ENCODE assay signal across 8 cellular contexts in genomic region chr7:130913721-130914588, GRCh38.
DNase-seq lines count a peak whose midpoint lies in the region; ATAC-seq and FAIRE-seq lines count a peak whose summit lies in the region.

No MANE protein-coding gene starts in this region.

- peak overlapping the region; percentile 99 for H3K27ac Mint-ChIP-seq in activated T-cell treated with anti-CD3 and anti-CD28 coated beads, Interleukin-2, amount 50 U/mL, for 24 hours
- H3K27ac Mint-ChIP-seq in activated T-helper 1 cell treated with anti-CD3 and anti-CD28 coated beads, Interleukin-12 subunit alpha, Interleukin-12 subunit beta, Interleukin-2, Interleukin-4 antibody, amounts not matched to agents 30 ng/mL and 10 ng/mL and 1 ng/mL, durations not matched to agents 14 hours and 24 hours and 36 hours = peak overlapping the region; percentile 92

- peaks cover 5% of the 10 kb centered on the region for H3K4me1 ChIP-seq in thymus (ENCODE audit: control insufficient read depth, insufficient read depth, low read length)

- no peaks in the 10 kb centered on the region for H3K27me3 ChIP-seq in layer of hippocampus (ENCODE audit: control insufficient read depth, insufficient read depth, low read length)
- no peaks in the 10 kb centered on the region for H3K27me3 ChIP-seq in thymus (ENCODE audit: control insufficient read depth, insufficient read depth)

- peak overlapping the region; percentile 89 for H3K4me3 Mint-ChIP-seq in activated T-cell treated with anti-CD3 and anti-CD28 coated beads, Interleukin-2, amount 50 U/mL, for 24 hours
- peak overlapping the region; percentile 77 for H3K4me3 Mint-ChIP-seq in activated T-helper 1 cell treated with anti-CD3 and anti-CD28 coated beads, Interleukin-12 subunit alpha, Interleukin-12 subunit beta, Interleukin-2, Interleukin-4 antibody, amounts not matched to agents 30 ng/mL and 10 ng/mL and 1 ng/mL, durations not matched to agents 14 hours and 24 hours and 36 hours

- H3K4me1 Mint-ChIP-seq in activated T-cell treated with anti-CD3 and anti-CD28 coated beads, Interleukin-2, amount 50 U/mL, for 24 hours (ENCODE audit: low read depth) = peaks cover 96% of the 10 kb centered on the region
- H3K4me1 Mint-ChIP-seq in activated T-helper 1 cell treated with anti-CD3 and anti-CD28 coated beads, Interleukin-12 subunit alpha, Interleukin-12 subunit beta, Interleukin-2, Interleukin-4 antibody, amounts not matched to agents 30 ng/mL and 10 ng/mL and 1 ng/mL, durations not matched to agents 14 hours and 24 hours and 36 hours (ENCODE audit: low read depth) = peaks cover 95% of the 10 kb centered on the region

- no peaks in the 10 kb centered on the region for H3K9me3 ChIP-seq in thymus (ENCODE audit: control insufficient read depth)

- intact Hi-C loops in activated T-helper 1 cell treated with anti-CD3 and anti-CD28 coated beads, Interleukin-12 subunit alpha, Interleukin-12 subunit beta, Interleukin-2, Interleukin-4 antibody, amounts not matched to agents 30 ng/mL and 10 ng/mL and 1 ng/mL, durations not matched to agents 14 hours and 24 hours and 36 hours (cut with micrococcal nuclease) = loop anchor here (1.0 kb wide), 11 partner anchors 17 to 734 kb away; no protein-coding TSS in a partner anchor

- WGBS in thymus = 32% methylated on average over 11 of the region's 11 CpGs

- H3K36me3 Mint-ChIP-seq in activated T-cell treated with anti-CD3 and anti-CD28 coated beads, Interleukin-2, amount 50 U/mL, for 24 hours (ENCODE audit: low read depth) = peaks cover 97% of the 10 kb centered on the region
- H3K36me3 Mint-ChIP-seq in activated T-helper 1 cell treated with anti-CD3 and anti-CD28 coated beads, Interleukin-12 subunit alpha, Interleukin-12 subunit beta, Interleukin-2, Interleukin-4 antibody, amounts not matched to agents 30 ng/mL and 10 ng/mL and 1 ng/mL, durations not matched to agents 14 hours and 24 hours and 36 hours (ENCODE audit: low read depth) = peaks cover 66% of the 10 kb centered on the region

- ATAC-seq in HG03469 (IDR thresholded peaks at IDR 0.05; ENCODE audit: unreplicated experiment) = no peak

- peak overlapping the region; percentile 88 for H3K4me3 ChIP-seq in thymus (ENCODE audit: low read length)

- no peaks in the 10 kb centered on the region for H3K36me3 ChIP-seq in thymus (ENCODE audit: control insufficient read depth, insufficient read depth)

- DNase-seq in activated T-cell treated with anti-CD3 and anti-CD28 coated beads, Interleukin-2, amount 50 U/mL, for 24 hours = no peak
- no peak for DNase-seq in activated T-cell treated with anti-CD3 and anti-CD28 coated beads, Interleukin-2, amount 50 U/mL, for 1 hour
- no peak for DNase-seq in activated T-helper 1 cell treated with anti-CD3 and anti-CD28 coated beads, Interleukin-12 subunit alpha, Interleukin-12 subunit beta, Interleukin-2, Interleukin-4 antibody, amounts not matched to agents 30 ng/mL and 10 ng/mL and 1 ng/mL, durations not matched to agents 14 hours and 24 hours and 36 hours (ENCODE audit: low spot score)
- no peak for DNase-seq in activated gamma-delta T cell (lab: John Stamatoyannopoulos, UW)
- no peak for DNase-seq in RCC 7860 (ENCODE audit: low spot score)

- H3K27me3 Mint-ChIP-seq in activated T-cell treated with anti-CD3 and anti-CD28 coated beads, Interleukin-2, amount 50 U/mL, for 24 hours = no peaks in the 10 kb centered on the region
- no peaks in the 10 kb centered on the region for H3K27me3 Mint-ChIP-seq in activated T-helper 1 cell treated with anti-CD3 and anti-CD28 coated beads, Interleukin-12 subunit alpha, Interleukin-12 subunit beta, Interleukin-2, Interleukin-4 antibody, amounts not matched to agents 30 ng/mL and 10 ng/mL and 1 ng/mL, durations not matched to agents 14 hours and 24 hours and 36 hours (ENCODE audit: insufficient read depth)

- no peak for FAIRE-seq in RCC 7860 (lab: Jason Lieb, UNC)

- H3K9me3 Mint-ChIP-seq in activated T-cell treated with anti-CD3 and anti-CD28 coated beads, Interleukin-2, amount 50 U/mL, for 24 hours = no peaks in the 10 kb centered on the region
- no peaks in the 10 kb centered on the region for H3K9me3 Mint-ChIP-seq in activated T-helper 1 cell treated with anti-CD3 and anti-CD28 coated beads, Interleukin-12 subunit alpha, Interleukin-12 subunit beta, Interleukin-2, Interleukin-4 antibody, amounts not matched to agents 30 ng/mL and 10 ng/mL and 1 ng/mL, durations not matched to agents 14 hours and 24 hours and 36 hours

- H3K27ac ChIP-seq in layer of hippocampus (ENCODE audit: low read depth, low read length) (peak overlapping the region; percentile 63), thymus (ENCODE audit: low read depth) (peak overlapping the region; percentile 89)
